8 cellular contexts compared by ENCODE assay signal in genomic region chr13:110455941-110456340, GRCh38.
DNase-seq lines count a peak whose midpoint lies in the region; ATAC-seq and TF ChIP-seq lines count a peak whose summit lies in the region.

No MANE protein-coding gene starts in this region.

- TF ChIP-seq EP300 in tibial nerve (IDR thresholded peaks at IDR 0.05), result peak in 1 of 2 donors; percentile 64

- no peaks in the 10 kb centered on the region for H3K27me3 Mint-ChIP-seq in osteocyte (ENCODE audit: unreplicated experiment)

- no peaks in the 10 kb centered on the region for H3K9me3 ChIP-seq in tibial nerve

- peaks cover 15% of the 10 kb centered on the region for H3K4me1 Mint-ChIP-seq in osteocyte (ENCODE audit: unreplicated experiment)

- peak; percentile 98 for ATAC-seq in foreskin keratinocyte

- peak; percentile 87 for TF ChIP-seq CTCF in foreskin keratinocyte (conservative IDR thresholded peaks at IDR 0.05)
- TF ChIP-seq CTCF in osteocyte (IDR thresholded peaks at IDR 0.05), result peak; percentile 79
- peak; percentile 64 to 87 (median 80) for TF ChIP-seq CTCF in tibial nerve (IDR thresholded peaks at IDR 0.05)

- 24 to 27% methylated on average over 10 of the region's 10 CpGs for WGBS in tibial nerve, 2 donors

- H3K36me3 Mint-ChIP-seq in osteocyte (ENCODE audit: unreplicated experiment), result peaks cover 54% of the 10 kb centered on the region

- no peak overlapping the region for H3K27ac ChIP-seq in foreskin keratinocyte
- peak overlapping the region in 2 of 4 donors; percentile 5 to 57 for H3K27ac ChIP-seq in tibial nerve

- H3K9me3 Mint-ChIP-seq in osteocyte (ENCODE audit: unreplicated experiment), result no peaks in the 10 kb centered on the region

- no peak for TF ChIP-seq POLR2A in tibial nerve (IDR thresholded peaks at IDR 0.05)

- H3K4me1 ChIP-seq in foreskin keratinocyte (no peaks in the 10 kb centered on the region), tibial nerve (peaks cover 0 to 11% (median 3%) of the 10 kb centered on the region in 4 donors)

- H3K4me3 Mint-ChIP-seq in osteocyte (ENCODE audit: unreplicated experiment), result no peak overlapping the region

- H3K4me3 ChIP-seq in tibial nerve, result no peak overlapping the region

- DNase-seq in GDM1 (lab: John Stamatoyannopoulos, UW) (peak; percentile 79), H4 (ENCODE audit: low spot score) (peak; percentile 80), Kasumi-1 (lab: John Stamatoyannopoulos, UW) (peak; percentile 84), RKO (ENCODE audit: low spot score) (peak; percentile 83), foreskin keratinocyte (peak in 1 of 2 donors; percentile 62), osteocyte (ENCODE audit: extremely low spot score, unreplicated experiment) (no peak), tibial nerve (ENCODE audit: low spot score in 2 of 2) (peak; percentile 71 to 79)
- peak; percentile 18 to 22 for DNase-seq in activated T-helper 1 cell treated with anti-CD3 and anti-CD28 coated beads, Interleukin-2, amount 50 U/mL, for 16 hours (ENCODE audit: low read depth in 1 of 2, low spot score in 1 of 2)

- H3K27me3 ChIP-seq in foreskin keratinocyte (no peaks in the 10 kb centered on the region), tibial nerve (no peaks in the 10 kb centered on the region)

- H3K27ac Mint-ChIP-seq in osteocyte (ENCODE audit: unreplicated experiment), result peak overlapping the region; percentile 95

- H3K36me3 ChIP-seq in tibial nerve, result peaks cover 0 to 86% (median 0%) of the 10 kb centered on the region in 3 donors
